ENCODE assay signal across 7 cellular contexts in the genomic region with DNA sequence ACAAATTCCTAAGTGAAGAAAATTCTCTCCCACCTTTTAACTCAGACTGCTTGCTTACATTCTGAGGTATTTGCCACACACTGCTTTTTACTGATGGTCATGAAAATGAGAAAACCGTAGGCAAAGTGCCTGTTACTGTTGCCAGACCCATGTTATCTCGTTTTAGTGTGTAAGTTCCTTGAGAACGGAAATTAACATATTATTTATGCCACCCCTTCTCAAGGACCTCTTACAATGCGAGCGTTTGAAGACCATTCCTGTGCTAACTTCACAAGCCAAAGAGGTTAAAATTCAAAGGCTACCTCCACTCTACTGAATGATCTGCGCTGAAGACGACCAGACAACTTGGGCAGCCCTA. TPM values are rescaled to one million over a fixed set of nuclear protein-coding genes. Genes with fewer than 3 reads are reported as not detected.
A peak's percentile ranks its signal among the peaks of the same experiment; 100 is the strongest.
DNase-seq lines count a peak whose midpoint lies in the region; ATAC-seq and TF ChIP-seq lines count a peak whose summit lies in the region.

No MANE protein-coding gene starts in this region.

- TF ChIP-seq CTCF in activated CD8-positive, alpha-beta T cell treated with anti-CD3 and anti-CD28 coated beads for 36 hours (IDR thresholded peaks at IDR 0.05): no peak

- H3K4me3 ChIP-seq in iPS-20b (ENCODE audit: low read length) (peak overlapping the region; percentile 96), stomach smooth muscle (ENCODE audit: low read length in 2 of 2) (peak overlapping the region; percentile 86 to 98)

- no peaks in the 10 kb centered on the region for H3K9me3 Mint-ChIP-seq in activated CD8-positive, alpha-beta T cell treated with anti-CD3 and anti-CD28 coated beads for 36 hours

- peak overlapping the region; percentile 99 for H3K27ac Mint-ChIP-seq in activated CD8-positive, alpha-beta T cell treated with anti-CD3 and anti-CD28 coated beads for 36 hours

- POLR2A ChIA-PET in activated CD8-positive, alpha-beta T cell treated with anti-CD3 and anti-CD28 coated beads for 36 hours (lab: Charles Lee): interaction anchor here (0.7 to 1.7 kb wide), 5 partner anchors 9 to 214 kb away, joined by 3 to 5 read pairs (median 3); no protein-coding TSS in a partner anchor

- peaks cover 40% of the 10 kb centered on the region for H3K4me1 Mint-ChIP-seq in activated CD8-positive, alpha-beta T cell treated with anti-CD3 and anti-CD28 coated beads for 36 hours (ENCODE audit: low read depth)

- no peak for DNase-seq in activated CD8-positive, alpha-beta T cell treated with anti-CD3 and anti-CD28 coated beads for 36 hours

- no peaks in the 10 kb centered on the region for H3K27me3 ChIP-seq in iPS-20b (ENCODE audit: insufficient read depth, low read length)
- no peaks in the 10 kb centered on the region for H3K27me3 ChIP-seq in stomach smooth muscle (ENCODE audit: control insufficient read depth in 1 of 2, insufficient read depth in 2 of 2, low read length in 2 of 2)

- H3K9me3 ChIP-seq in iPS-20b (ENCODE audit: insufficient read depth, low read depth, low read length): no peaks in the 10 kb centered on the region
- H3K9me3 ChIP-seq in stomach smooth muscle (ENCODE audit: control insufficient read depth in 2 of 2, low read length in 2 of 2): no peaks in the 10 kb centered on the region

- peak overlapping the region; percentile 87 for H3K27ac ChIP-seq in iPS-20b (ENCODE audit: low read length)
- H3K27ac ChIP-seq in stomach smooth muscle (ENCODE audit: low read length): peak overlapping the region; percentile 92

- H3K4me1 ChIP-seq in iPS-20b (ENCODE audit: insufficient read depth, low read length): peaks cover 4% of the 10 kb centered on the region
- H3K4me1 ChIP-seq in stomach smooth muscle (ENCODE audit: control insufficient read depth, insufficient read depth, low read length): peaks cover 14% of the 10 kb centered on the region

- H3K9ac ChIP-seq in iPS-20b (ENCODE audit: low read depth, low read length) (peak overlapping the region; percentile 95), stomach smooth muscle (ENCODE audit: low read length in 2 of 2) (peak overlapping the region; percentile 97 to 98)

- H3K4me3 Mint-ChIP-seq in activated CD8-positive, alpha-beta T cell treated with anti-CD3 and anti-CD28 coated beads for 36 hours: peak overlapping the region; percentile 88

- intact Hi-C loops in activated CD8-positive, alpha-beta T cell treated with anti-CD3 and anti-CD28 coated beads for 36 hours (cut with micrococcal nuclease): no loop called here

- ATAC-seq in HG02840 (IDR thresholded peaks at IDR 0.05; ENCODE audit: low FRiP score, unreplicated experiment): peak; percentile 13
- no peak for ATAC-seq in activated CD8-positive, alpha-beta T cell treated with anti-CD3 and anti-CD28 coated beads for 36 hours
- no peak for ATAC-seq in HG02759 (IDR thresholded peaks at IDR 0.05; ENCODE audit: unreplicated experiment)
- ATAC-seq in HG03571 (IDR thresholded peaks at IDR 0.05; ENCODE audit: unreplicated experiment): no peak
- no peak for ATAC-seq in GM21529 (IDR thresholded peaks at IDR 0.05; ENCODE audit: unreplicated experiment)

- H3K27me3 Mint-ChIP-seq in activated CD8-positive, alpha-beta T cell treated with anti-CD3 and anti-CD28 coated beads for 36 hours: no peaks in the 10 kb centered on the region

- H3K36me3 ChIP-seq in iPS-20b (ENCODE audit: insufficient read depth, low read depth, low read length): peaks cover 19% of the 10 kb centered on the region
- no peaks in the 10 kb centered on the region for H3K36me3 ChIP-seq in stomach smooth muscle (ENCODE audit: control insufficient read depth in 2 of 2, insufficient read depth in 2 of 2, low read length in 2 of 2)

- peaks cover 5% of the 10 kb centered on the region for H3K36me3 Mint-ChIP-seq in activated CD8-positive, alpha-beta T cell treated with anti-CD3 and anti-CD28 coated beads for 36 hours (ENCODE audit: low read depth)

- CTCF ChIA-PET in activated CD8-positive, alpha-beta T cell treated with anti-CD3 and anti-CD28 coated beads for 36 hours (lab: Charles Lee): interaction anchor here (0.9 to 2.1 kb wide), 5 partner anchors 28 to 213 kb away, joined by 3 to 16 read pairs (median 6); no protein-coding TSS in a partner anchor

RNA-seq across cellular contexts. Expression of a gene that starts 0.5 kb away (rescaled TPM):
- 10 to 100 TPM; 37.7 to 40.4 TPM for total RNA-seq in activated CD8-positive, alpha-beta T cell treated with anti-CD3 and anti-CD28 coated beads for 36 hours

RNA-seq across cellular contexts. Expression of a gene that starts 27.2 kb away (rescaled TPM):
- 10 to 100 TPM; 44.8 to 45.1 TPM for total RNA-seq in activated CD8-positive, alpha-beta T cell treated with anti-CD3 and anti-CD28 coated beads for 36 hours
